9 cellular contexts compared by ENCODE assay signal in genomic region chr16:85395913-85396878, GRCh38.
A peak's percentile ranks its signal among the peaks of the same experiment; 100 is the strongest.
DNase-seq lines count a peak whose midpoint lies in the region; ATAC-seq and TF ChIP-seq lines count a peak whose summit lies in the region.
"Had no signal": no experiment of that assay in that cellular context is flagged by ENCODE, and none has a peak within 500 bp of the region (broad histone marks: within the 10 kb centered on the region; RNA-seq: fewer than 3 reads in every experiment).

No MANE protein-coding gene starts in this region.

- CTCF ChIA-PET in RWPE1 (lab: Yijun Ruan, JAX) = interaction anchor here (0.6 to 3.0 kb wide), 12 partner anchors 9 to 132 kb away, joined by 3 to 12 read pairs (median 4); no protein-coding TSS in a partner anchor

- H3K27me3 ChIP-seq in heart right ventricle (no peaks in the 10 kb centered on the region), rectal smooth muscle tissue (ENCODE audit: control insufficient read depth, insufficient read depth, low read length) (no peaks in the 10 kb centered on the region)

- H3K36me3 Mint-ChIP-seq in immature natural killer cell = no peaks in the 10 kb centered on the region

- H3K36me3 ChIP-seq in heart right ventricle (no peaks in the 10 kb centered on the region), rectal smooth muscle tissue (ENCODE audit: control insufficient read depth, insufficient read depth, low read length) (no peaks in the 10 kb centered on the region)

- no peak overlapping the region for H3K9ac ChIP-seq in rectal smooth muscle tissue (ENCODE audit: low read length)

- H3K27ac Mint-ChIP-seq in immature natural killer cell = no peak overlapping the region
- H3K27ac Mint-ChIP-seq: T-helper 2 cell treated with Interferon-gamma antibody and Interleukin-4, amounts not matched to agents 5 μg/mL and 100 μg/mL, for 36 hours had no signal

- peak overlapping the region in 1 of 10 donors; percentile 7 for H3K4me3 ChIP-seq in heart right ventricle
- no peak overlapping the region for H3K4me3 ChIP-seq in rectal smooth muscle tissue (ENCODE audit: low read length)

- no peaks in the 10 kb centered on the region for H3K4me1 Mint-ChIP-seq in immature natural killer cell

- peaks cover 19 to 39% (median 33%) of the 10 kb centered on the region in 9 donors for H3K4me1 ChIP-seq in heart right ventricle
- peaks cover 24% of the 10 kb centered on the region for H3K4me1 ChIP-seq in rectal smooth muscle tissue (ENCODE audit: control insufficient read depth, insufficient read depth, low read length)

- H3K9me3 Mint-ChIP-seq in immature natural killer cell = no peaks in the 10 kb centered on the region
- H3K9me3 Mint-ChIP-seq: T-helper 2 cell treated with Interferon-gamma antibody and Interleukin-4, amounts not matched to agents 5 μg/mL and 100 μg/mL, for 36 hours had no signal

- DNase-seq in EH (ENCODE audit: low read depth) (peak; percentile 39), RWPE1 (ENCODE audit: low spot score) (peak; percentile 76), heart right ventricle (peak in 1 of 2 donors; percentile 54), immature natural killer cell (no peak), NCI-H1930 (lab: John Stamatoyannopoulos, UW) (no peak), hippocampal formation (lab: John Stamatoyannopoulos, UW) (no peak), activated gamma-delta T cell treated with Interleukin-2 at 50 U/mL for 16 hours (no peak)

- peaks cover 0 to 2% (median 0%) of the 10 kb centered on the region in 11 donors for H3K9me3 ChIP-seq in heart right ventricle

- peak in 5 of 8 donors; percentile 13 to 29 (median 16) for ATAC-seq in heart right ventricle

- intact Hi-C loops in heart right ventricle (cut with DNase I) = loop anchor here in 5 of 10 donors (10.0 kb wide), 4 partner anchors 81 to 319 kb away; partner anchors contain the start of gene GSE1 (in 1 of the 5)

- TF ChIP-seq CTCF in RWPE1 (conservative IDR thresholded peaks at IDR 0.05; ENCODE audit: low read depth) (no peak), heart right ventricle (IDR thresholded peaks at IDR 0.05) (no peak)

- H3K27me3 Mint-ChIP-seq in immature natural killer cell (ENCODE audit: low read depth in 3 of 3) = peaks cover 2 to 3% (median 2%) of the 10 kb centered on the region in 3 donors

- H3K27ac ChIP-seq in RWPE1 (peak overlapping the region; percentile 100), heart right ventricle (peak overlapping the region in 9 of 10 donors; percentile 0 to 65 (median 52)), rectal smooth muscle tissue (ENCODE audit: low read depth, low read length) (peak overlapping the region; percentile 87)

- no peak overlapping the region for H3K4me3 Mint-ChIP-seq in immature natural killer cell
- H3K4me3 Mint-ChIP-seq: T-helper 2 cell treated with Interferon-gamma antibody and Interleukin-4, amounts not matched to agents 5 μg/mL and 100 μg/mL, for 36 hours had no signal

- 51 to 61% methylated on average over 24 of the region's 24 CpGs for WGBS in heart right ventricle, 2 donors

- POLR2A ChIA-PET in RWPE1 (lab: Yijun Ruan, JAX; ENCODE audit: low non-redundant PET) = interaction anchor here (0.6 kb wide), 1 partner anchor 25 kb away, joined by 3 read pairs; no protein-coding TSS in a partner anchor

Comparison
In these comparisons a context has a peak if more than half of its experiments do, and no peak if none do; other contexts are left out.
1. DNase-seq: peak in EH (single experiment) and RWPE1 (single experiment); none in immature natural killer cell (0 of 3), NCI-H1930 (0 of 2), hippocampal formation (0 of 2) and activated gamma-delta T cell treated with Interleukin-2 at 50 U/mL for 16 hours (single experiment).
2. Peak in every context shown above with its lines, with median percentiles within 50 percentile points of each other: H3K27ac ChIP-seq.